In the genomic region with DNA sequence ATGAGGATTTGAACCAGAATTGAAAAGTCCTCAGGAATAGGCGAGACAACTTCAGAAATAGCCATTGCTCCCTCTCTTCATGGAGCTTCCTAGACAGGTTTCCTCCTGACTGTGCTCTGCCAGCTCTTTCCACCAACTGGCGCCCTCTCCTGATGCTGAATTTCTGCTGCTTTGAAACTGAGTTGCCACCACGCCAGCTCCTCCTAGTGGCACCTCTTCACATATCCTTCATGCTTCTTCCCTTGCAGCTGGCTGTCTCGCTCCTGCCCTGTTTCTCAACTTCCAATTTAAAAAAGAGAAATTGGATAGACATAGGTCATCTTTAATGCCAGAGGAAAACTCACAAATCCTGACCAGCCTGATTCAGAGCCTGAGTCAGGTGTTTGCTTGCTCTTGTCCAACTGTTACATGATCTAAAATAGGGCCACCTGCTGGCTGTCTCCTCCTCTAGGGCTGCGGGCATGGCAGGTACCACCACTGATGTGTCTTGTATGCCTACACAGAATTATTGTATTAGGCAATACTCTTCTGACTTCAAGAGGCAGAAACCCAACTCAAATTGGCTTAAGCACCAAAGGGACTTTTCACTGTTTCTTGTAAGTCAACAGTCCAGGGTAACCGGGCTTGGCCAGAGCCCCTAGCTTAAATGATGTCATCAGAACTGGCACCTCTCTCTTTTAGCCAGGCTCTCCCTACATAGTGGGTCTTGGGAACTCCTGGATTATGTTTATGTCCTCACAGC, we compare ENCODE assay signal across 8 cellular contexts. TPM values are rescaled to one million over a fixed set of nuclear protein-coding genes. Genes with fewer than 3 reads are reported as not detected.
DNase-seq lines count a peak whose midpoint lies in the region; ATAC-seq and TF ChIP-seq lines count a peak whose summit lies in the region.
"Not testable (repeated sequence)": the region's sequence is repeated elsewhere in the genome, so short reads cannot be mapped to it uniquely, and the experiment has no call there.

No MANE protein-coding gene starts in this region.

- peak; percentile 69 for DNase-seq in EL
- DNase-seq in GOT3 (lab: John Stamatoyannopoulos, UW): peak; percentile 22
- peak; percentile 71 to 77 for DNase-seq in SJSA1 (ENCODE audit: low read depth in 1 of 2, low spot score in 2 of 2)
- DNase-seq in fibroblast of the aortic adventitia (ENCODE audit: low read depth): peak; percentile 83
- DNase-seq in naive thymus-derived CD8-positive, alpha-beta T cell: peak in 8 of 10 donors; percentile 19 to 64 (median 46)
- DNase-seq in superior temporal gyrus (ENCODE audit: extremely low spot score): peak; percentile 81

- H3K4me3 Mint-ChIP-seq in activated T-helper 17 cell treated with anti-CD3 and anti-CD28 coated beads, Interleukin-2, amount 50 U/mL, for 72 hours: not testable (repeated sequence)
- H3K4me3 Mint-ChIP-seq in naive thymus-derived CD8-positive, alpha-beta T cell: peak overlapping the region in 5 of 10 donors; percentile 0 to 62 (median 46)

- H3K9ac ChIP-seq in Loucy (ENCODE audit: low read depth, low read length, poor library complexity, severe bottlenecking): not testable (repeated sequence)

- not testable (repeated sequence) for H3K27me3 Mint-ChIP-seq in activated T-helper 17 cell treated with anti-CD3 and anti-CD28 coated beads, Interleukin-2, amount 50 U/mL, for 72 hours; naive thymus-derived CD8-positive, alpha-beta T cell

- H3K27me3 ChIP-seq in Loucy (ENCODE audit: insufficient read depth, low read length, poor library complexity, severe bottlenecking); SJSA1 (replicated peaks): not testable (repeated sequence)

- H3K4me2 ChIP-seq in Loucy (ENCODE audit: low read depth, low read length, poor library complexity, severe bottlenecking): peak overlapping the region; percentile 40

- H3K36me3 ChIP-seq in Loucy (ENCODE audit: insufficient read depth, low read length); SJSA1: not testable (repeated sequence)

- not testable (repeated sequence) for H3K27ac Mint-ChIP-seq in activated T-helper 17 cell treated with anti-CD3 and anti-CD28 coated beads, Interleukin-2, amount 50 U/mL, for 72 hours; naive thymus-derived CD8-positive, alpha-beta T cell

- not testable (repeated sequence) for H3K27ac ChIP-seq in SJSA1

- not testable (repeated sequence) for H3K9me2 ChIP-seq in Loucy (replicated peaks; ENCODE audit: low read depth, low read length)

- H2AFZ ChIP-seq in Loucy (ENCODE audit: low read length): peak overlapping the region; percentile 72

- POLR2A ChIA-PET in naive thymus-derived CD8-positive, alpha-beta T cell (lab: Charles Lee): not testable (repeated sequence)

- not testable (repeated sequence) for H3K79me2 ChIP-seq in Loucy (ENCODE audit: insufficient read depth, low read length)

- H3K9me3 ChIP-seq in Loucy (ENCODE audit: insufficient read depth, low read depth, low read length); SJSA1 (replicated peaks): not testable (repeated sequence)

- H3K4me1 ChIP-seq in Loucy (ENCODE audit: insufficient read depth, low read length, poor library complexity, severe bottlenecking); SJSA1 (replicated peaks): not testable (repeated sequence)

- H3K4me1 Mint-ChIP-seq in activated T-helper 17 cell treated with anti-CD3 and anti-CD28 coated beads, Interleukin-2, amount 50 U/mL, for 72 hours; naive thymus-derived CD8-positive, alpha-beta T cell: not testable (repeated sequence)

- TF ChIP-seq CTCF in Loucy (conservative IDR thresholded peaks at IDR 0.05; ENCODE audit: low read length) (peak; percentile 70), fibroblast of the aortic adventitia (IDR thresholded peaks at IDR 0.05; ENCODE audit: insufficient read depth, low read length) (peak; percentile 84)

- not testable (repeated sequence) for H3F3A ChIP-seq in Loucy (ENCODE audit: low read depth)

- not testable (repeated sequence) for H4K20me1 ChIP-seq in Loucy (ENCODE audit: insufficient read depth, low read length, poor library complexity, severe bottlenecking)

- ATAC-seq in activated T-helper 17 cell treated with anti-CD3 and anti-CD28 coated beads, Interleukin-2, amount 50 U/mL, for 72 hours (replicated peaks): peak; percentile 78
- ATAC-seq in naive thymus-derived CD8-positive, alpha-beta T cell: peak; percentile 57 to 79

- not testable (repeated sequence) for H3K4me3 ChIP-seq in Loucy (ENCODE audit: low read length, poor library complexity, severe bottlenecking); SJSA1; fibroblast of the aortic adventitia (ENCODE audit: low read depth, low read length)

- H3K36me3 Mint-ChIP-seq in activated T-helper 17 cell treated with anti-CD3 and anti-CD28 coated beads, Interleukin-2, amount 50 U/mL, for 72 hours (ENCODE audit: low read depth); naive thymus-derived CD8-positive, alpha-beta T cell: not testable (repeated sequence)

- not testable (repeated sequence) for H3K9me3 Mint-ChIP-seq in activated T-helper 17 cell treated with anti-CD3 and anti-CD28 coated beads, Interleukin-2, amount 50 U/mL, for 72 hours; naive thymus-derived CD8-positive, alpha-beta T cell

RNA-seq across cellular contexts. Expression of a gene that starts 9.3 kb away (rescaled TPM):
- total RNA-seq in SJSA1 (2014; rRNA removed; shearing (Covaris generic)): 0.42 and 1.3 TPM in 2 replicates
- not detected for total RNA-seq in activated T-helper 17 cell treated with anti-CD3 and anti-CD28 coated beads, Interleukin-2, amount 50 U/mL, for 72 hours
- total RNA-seq in fibroblast of the aortic adventitia (ENCODE audit: low replicate concordance): not detected in 2 replicates
- not detected for total RNA-seq in naive thymus-derived CD8-positive, alpha-beta T cell
- polyA plus RNA-seq in naive thymus-derived CD8-positive, alpha-beta T cell: not detected

RNA-seq across cellular contexts. Expression of a gene that starts 13.2 kb away (rescaled TPM):
- 5.2 and 8.6 TPM in 2 replicates for total RNA-seq in SJSA1 (2014; rRNA removed; shearing (Covaris generic))
- under 1 TPM; 0.37 to 0.56 TPM for total RNA-seq in activated T-helper 17 cell treated with anti-CD3 and anti-CD28 coated beads, Interleukin-2, amount 50 U/mL, for 72 hours
- total RNA-seq in fibroblast of the aortic adventitia (ENCODE audit: low replicate concordance): under 0.01 and 0.41 TPM in 2 replicates
- 1 to 10 TPM; 1.6 to 1.9 TPM for total RNA-seq in naive thymus-derived CD8-positive, alpha-beta T cell
- under 1 TPM; 0.08 to 0.13 (median 0.12) TPM for polyA plus RNA-seq in naive thymus-derived CD8-positive, alpha-beta T cell

Comparison
In these comparisons a context has a peak if more than half of its experiments do, and no peak if none do; other contexts are left out.
1. DNase-seq: peak in every context shown above with its lines; median percentile 83 in fibroblast of the aortic adventitia; 81 in superior temporal gyrus; 74 in SJSA1; 69 in EL; 46 in naive thymus-derived CD8-positive, alpha-beta T cell; 22 in GOT3.